In genomic region chr16:8648867-8649266, GRCh38 we compare ENCODE assay signal across 2 cellular contexts.
TF ChIP-seq lines count a peak whose summit lies in the region.

No MANE protein-coding gene starts in this region.

TF ChIP-seq in HCT116, 20 proteins besides CTCF, POLR2A, EP300 and RAD21:
- TF ChIP-seq POLR2AphosphoS5 (IDR thresholded peaks at IDR 0.05; ENCODE audit: low read depth, low read length) (peak; percentile 17; the same call in 1 of the 2 replicates), SIN3A (IDR thresholded peaks at IDR 0.05; ENCODE audit: low read depth) (no peak)

TF ChIP-seq in IMR-90, 13 proteins besides CTCF, POLR2A, EP300 and RAD21 (continued from another document):
- no peak for TF ChIP-seq MXI1 (IDR thresholded peaks at IDR 0.05; ENCODE audit: borderline replicate concordance, low read depth, low read length)
- TF ChIP-seq SMC3 (IDR thresholded peaks at IDR 0.05; ENCODE audit: low read depth, low read length), result no peak
- no peak for TF ChIP-seq RCOR1 (IDR thresholded peaks at IDR 0.05; ENCODE audit: insufficient replicate concordance, low read length)
- TF ChIP-seq BHLHE40 (IDR thresholded peaks at IDR 0.05; ENCODE audit: low read depth, low read length), result no peak
- TF ChIP-seq FOS (IDR thresholded peaks at IDR 0.05; ENCODE audit: low read depth, low read length), result no peak
